Comparison of ENCODE assay signal across 13 cellular contexts in genomic region chr20:38052870-38053269, GRCh38.
"Had no signal": no experiment of that assay in that cellular context is flagged by ENCODE, and none has a peak within 500 bp of the region (broad histone marks: within the 10 kb centered on the region; RNA-seq: fewer than 3 reads in every experiment).

No MANE protein-coding gene starts in this region.

- H3K9me3 ChIP-seq: colonic mucosa, esophagus muscularis mucosa, left ventricle myocardium inferior had no signal

- H3K27ac ChIP-seq: colonic mucosa, esophagus muscularis mucosa, left ventricle myocardium inferior had no signal

- H3K27ac Mint-ChIP-seq: activated naive CD4-positive, alpha-beta T cell treated with anti-CD3 and anti-CD28 coated beads for 36 hours; activated T-helper 17 cell treated with anti-CD3 and anti-CD28 coated beads, Interleukin-2, amount 50 U/mL, for 72 hours; nephron progenitor cell had no signal

- ATAC-seq: activated T-helper 17 cell treated with anti-CD3 and anti-CD28 coated beads, Interleukin-2, amount 50 U/mL, for 72 hours; sciatic nerve; SK-N-SH treated with all-trans-retinoic acid at 6 μM for 48 hours had no signal

- H3K27me3 Mint-ChIP-seq: activated T-helper 17 cell treated with anti-CD3 and anti-CD28 coated beads, Interleukin-2, amount 50 U/mL, for 72 hours had no signal

- H3K9me3 Mint-ChIP-seq: activated naive CD4-positive, alpha-beta T cell treated with anti-CD3 and anti-CD28 coated beads for 36 hours; activated T-helper 17 cell treated with anti-CD3 and anti-CD28 coated beads, Interleukin-2, amount 50 U/mL, for 72 hours; nephron progenitor cell had no signal

- DNase-seq: activated CD8-positive, alpha-beta memory T cell treated with anti-CD3 and anti-CD28 coated beads for 24 hours; activated naive CD4-positive, alpha-beta T cell treated with anti-CD3 and anti-CD28 coated beads for 36 hours; central memory CD4-positive, alpha-beta T cell; colonic mucosa; hippocampal formation; left ventricle myocardium inferior; nephron progenitor cell; T-helper 1 cell; WERI-Rb-1 had no signal

- H3K4me3 Mint-ChIP-seq: activated naive CD4-positive, alpha-beta T cell treated with anti-CD3 and anti-CD28 coated beads for 36 hours; activated T-helper 17 cell treated with anti-CD3 and anti-CD28 coated beads, Interleukin-2, amount 50 U/mL, for 72 hours; nephron progenitor cell had no signal

- H3K4me3 ChIP-seq: colonic mucosa, esophagus muscularis mucosa, left ventricle myocardium inferior had no signal

- H3K27me3 ChIP-seq: colonic mucosa, esophagus muscularis mucosa had no signal
